ENCODE assay signal across 26 cellular contexts in genomic region chr1:237431448-237431847, GRCh38.
DNase-seq lines count a peak whose midpoint lies in the region; ATAC-seq, FAIRE-seq and TF ChIP-seq lines count a peak whose summit lies in the region.
"Had no signal": no experiment of that assay in that cellular context is flagged by ENCODE, and none has a peak within 500 bp of the region (broad histone marks: within the 10 kb centered on the region; RNA-seq: fewer than 3 reads in every experiment).

No MANE protein-coding gene starts in this region.

- no peak overlapping the region for H2BK120ac ChIP-seq in IMR-90 (ENCODE audit: low read depth, low read length)

- no peaks in the 10 kb centered on the region for H3K27me3 Mint-ChIP-seq in activated T-cell treated with anti-CD3 and anti-CD28 coated beads, Interleukin-2, amount 50 U/mL, for 24 hours
- H3K27me3 Mint-ChIP-seq: B cell had no signal

- CTCF ChIA-PET in A549 (lab: Yijun Ruan, JAX) (interaction anchor here (1.1 kb wide), 1 partner anchor 131 kb away, joined by 4 read pairs; no protein-coding TSS in a partner anchor), IMR-90 (lab: Yijun Ruan, JAX) (no interaction called here)

- in situ Hi-C loops in IMR-90 (cut with MboI; ENCODE audit: low sequenced_read_pairs), result no loop called here

- H3K27ac ChIP-seq in A549 (no peak overlapping the region), IMR-90 (ENCODE audit: insufficient read depth, low read length) (no peak overlapping the region), esophagus squamous epithelium (no peak overlapping the region)
- H3K27ac ChIP-seq: BLaER1 treated with 17β-estradiol and CSF1 and Interleukin-3, amounts not matched to agents 10 nM and 100 nM; C4-2B had no signal

- DNase-seq in A549 (ENCODE audit: low read depth in 1 of 2, low spot score in 1 of 2), result no peak
- DNase-seq in IMR-90, result no peak
- no peak for DNase-seq in activated T-cell treated with anti-CD3 and anti-CD28 coated beads, Interleukin-2, amount 50 U/mL, for 24 hours
- DNase-seq in posterior vena cava (ENCODE audit: low spot score), result no peak
- no peak for DNase-seq in esophagus squamous epithelium (lab: John Stamatoyannopoulos, UW)
- DNase-seq: 8988T; AML-193; CD4-positive, alpha-beta memory T cell; CD8-positive, alpha-beta memory T cell; COR-L47; DMS 273 treated with DMSO at 0.1 percent for 48 hours; DMS153; DMS53; DMS79; DND-41; EL; GDM1 had no signal

- TF ChIP-seq CTCF in A549 (IDR thresholded peaks at IDR 0.05) (no peak), IMR-90 (conservative IDR thresholded peaks at IDR 0.05; ENCODE audit: low read depth, low read length) (no peak), esophagus squamous epithelium (IDR thresholded peaks at IDR 0.05) (no peak)

- H3K4me2 ChIP-seq in A549 (no peak overlapping the region), IMR-90 (ENCODE audit: low read depth, low read length) (no peak overlapping the region)
- H3K4me2 ChIP-seq: BLaER1 treated with 17β-estradiol and CSF1 and Interleukin-3, amounts not matched to agents 10 nM and 100 nM had no signal

- no peak for TF ChIP-seq EP300 in A549 (IDR thresholded peaks at IDR 0.05)

- H2BK20ac ChIP-seq in IMR-90 (ENCODE audit: low read depth, low read length), result no peak overlapping the region

- no peaks in the 10 kb centered on the region for H3K79me1 ChIP-seq in IMR-90 (ENCODE audit: low read depth in 1 of 2, low read length in 2 of 2)

- H3K4me1 Mint-ChIP-seq in activated T-cell treated with anti-CD3 and anti-CD28 coated beads, Interleukin-2, amount 50 U/mL, for 24 hours (ENCODE audit: low read depth), result no peaks in the 10 kb centered on the region
- H3K4me1 Mint-ChIP-seq: B cell; CD4-positive, alpha-beta memory T cell; CD8-positive, alpha-beta memory T cell had no signal

- no peak overlapping the region for H3K4ac ChIP-seq in IMR-90 (ENCODE audit: low read depth, low read length)

- no peak overlapping the region for H2AK9ac ChIP-seq in IMR-90 (replicated peaks; ENCODE audit: low read depth, low read length, poor library complexity)

- H4K91ac ChIP-seq in IMR-90 (ENCODE audit: insufficient read depth, low read depth, low read length), result no peak overlapping the region

- no peaks in the 10 kb centered on the region for H3K36me3 ChIP-seq in IMR-90 (ENCODE audit: control insufficient read depth, insufficient read depth, low read length)
- H3K36me3 ChIP-seq in esophagus squamous epithelium, result no peaks in the 10 kb centered on the region
- H3K36me3 ChIP-seq: BLaER1 treated with 17β-estradiol and CSF1 and Interleukin-3, amounts not matched to agents 10 nM and 100 nM had no signal

- H3K23ac ChIP-seq in IMR-90 (ENCODE audit: low read depth, low read length), result no peak overlapping the region

- POLR2A ChIA-PET in A549 (lab: Yijun Ruan, JAX) (no interaction called here), IMR-90 (lab: Charles Lee; ENCODE audit: unreplicated experiment) (no interaction called here)

- H3K9me3 Mint-ChIP-seq in activated T-cell treated with anti-CD3 and anti-CD28 coated beads, Interleukin-2, amount 50 U/mL, for 24 hours, result no peaks in the 10 kb centered on the region
- H3K9me3 Mint-ChIP-seq: CD4-positive, alpha-beta memory T cell had no signal

- H2AFZ ChIP-seq in IMR-90 (replicated peaks; ENCODE audit: low read length, poor library complexity), result no peak overlapping the region

- no peak overlapping the region for H3K18ac ChIP-seq in IMR-90 (ENCODE audit: low read depth, low read length)

- no peak overlapping the region for H3K27ac Mint-ChIP-seq in activated T-cell treated with anti-CD3 and anti-CD28 coated beads, Interleukin-2, amount 50 U/mL, for 24 hours
- H3K27ac Mint-ChIP-seq: B cell; CD4-positive, alpha-beta memory T cell had no signal

- no peak overlapping the region for H3K9ac ChIP-seq in IMR-90 (ENCODE audit: low read depth, low read length)
- H3K9ac ChIP-seq: BLaER1 treated with 17β-estradiol and CSF1 and Interleukin-3, amounts not matched to agents 10 nM and 100 nM had no signal

- H3K9me1 ChIP-seq in IMR-90 (ENCODE audit: insufficient read depth, low read length), result no peaks in the 10 kb centered on the region

- H3K9me3 ChIP-seq in A549 (no peaks in the 10 kb centered on the region), IMR-90 (ENCODE audit: control insufficient read depth, insufficient read depth, low read length) (0 out of 2 replicates have a peak, but pooled peaks cover 2% of the 10 kb centered on the region), esophagus squamous epithelium (no peaks in the 10 kb centered on the region)
- H3K9me3 ChIP-seq: BLaER1 treated with 17β-estradiol and CSF1 and Interleukin-3, amounts not matched to agents 10 nM and 100 nM had no signal

- H3K14ac ChIP-seq in IMR-90 (replicated peaks; ENCODE audit: low read depth, low read length), result no peak overlapping the region

- TF ChIP-seq POLR2A in A549 (IDR thresholded peaks at IDR 0.05; ENCODE audit: low read length) (no peak), IMR-90 (IDR thresholded peaks at IDR 0.05; ENCODE audit: low read depth, low read length) (no peak), esophagus squamous epithelium (IDR thresholded peaks at IDR 0.05) (no peak)

- BruUV-seq in IMR-90 (replicated peaks; lab: Mats Ljungman, UMichigan), result no TSS peak

- H4K20me1 ChIP-seq in IMR-90 (ENCODE audit: insufficient read depth, low read length), result no peaks in the 10 kb centered on the region
- H4K20me1 ChIP-seq: BLaER1 treated with 17β-estradiol and CSF1 and Interleukin-3, amounts not matched to agents 10 nM and 100 nM had no signal

- no peak for TF ChIP-seq RAD21 in A549 (conservative IDR thresholded peaks at IDR 0.05 in 1 of 2, IDR thresholded peaks at IDR 0.05 in 1 of 2)
- no peak for TF ChIP-seq RAD21 in IMR-90 (IDR thresholded peaks at IDR 0.05; ENCODE audit: low read length)

- no peak overlapping the region for H2BK15ac ChIP-seq in IMR-90 (ENCODE audit: low read depth, low read length)

- intact Hi-C loops in IMR-90 (cut with micrococcal nuclease) (no loop called here), posterior vena cava (cut with DNase I) (no loop called here), esophagus squamous epithelium (cut with DNase I) (no loop called here)

- no peak overlapping the region for H3K4me3 Mint-ChIP-seq in activated T-cell treated with anti-CD3 and anti-CD28 coated beads, Interleukin-2, amount 50 U/mL, for 24 hours
- H3K4me3 Mint-ChIP-seq: B cell; CD4-positive, alpha-beta memory T cell; CD8-positive, alpha-beta memory T cell had no signal

- no peak for FAIRE-seq in A549 (lab: Jason Lieb, UNC)
- peak; percentile 65 for FAIRE-seq in TTC549 (lab: Jason Lieb, UNC)
- FAIRE-seq in islet of Langerhans (lab: Jason Lieb, UNC), result peak; percentile 36
- FAIRE-seq: A204.1, GM12878, GM12892, GM18507 had no signal

- H3K27me3 ChIP-seq in IMR-90 (ENCODE audit: control insufficient read depth, insufficient read depth, low read length) (no peaks in the 10 kb centered on the region), esophagus squamous epithelium (no peaks in the 10 kb centered on the region)
- H3K27me3 ChIP-seq: BLaER1 treated with 17β-estradiol and CSF1 and Interleukin-3, amounts not matched to agents 10 nM and 100 nM had no signal

- H3K4me3 ChIP-seq in A549 (no peak overlapping the region), IMR-90 (ENCODE audit: insufficient read depth, low read depth, low read length) (no peak overlapping the region), esophagus squamous epithelium (no peak overlapping the region)
- H3K4me3 ChIP-seq: BLaER1 treated with 17β-estradiol and CSF1 and Interleukin-3, amounts not matched to agents 10 nM and 100 nM; GM12878 had no signal

- H4K8ac ChIP-seq in IMR-90 (ENCODE audit: low read depth in 2 of 2, low read length in 2 of 2), result no peak overlapping the region

- no peaks in the 10 kb centered on the region for H3K36me3 Mint-ChIP-seq in activated T-cell treated with anti-CD3 and anti-CD28 coated beads, Interleukin-2, amount 50 U/mL, for 24 hours (ENCODE audit: low read depth)
- H3K36me3 Mint-ChIP-seq: CD4-positive, alpha-beta memory T cell; CD8-positive, alpha-beta memory T cell had no signal

- H3K4me1 ChIP-seq in A549 (no peaks in the 10 kb centered on the region), IMR-90 (ENCODE audit: control insufficient read depth, insufficient read depth, low read length) (no peaks in the 10 kb centered on the region), esophagus squamous epithelium (no peaks in the 10 kb centered on the region)
- H3K4me1 ChIP-seq: BLaER1 treated with 17β-estradiol and CSF1 and Interleukin-3, amounts not matched to agents 10 nM and 100 nM had no signal

- no peak for ATAC-seq in A549
- ATAC-seq in IMR-90 (ENCODE audit: low read depth), result no peak
- ATAC-seq: GM12878 had no signal

- no peak overlapping the region for H2AK5ac ChIP-seq in IMR-90 (ENCODE audit: low read depth, low read length)

- dilution Hi-C loops in IMR-90 (cut with HindIII; ENCODE audit: low sequenced_read_pairs, unreplicated experiment), result no loop called here

- no peak overlapping the region for H3K56ac ChIP-seq in IMR-90 (ENCODE audit: extremely low read depth, insufficient read depth, low read length)

- no peak overlapping the region for H2BK5ac ChIP-seq in IMR-90 (ENCODE audit: low read depth, low read length, poor library complexity, severe bottlenecking)

- H4K5ac ChIP-seq in IMR-90 (ENCODE audit: low read depth, low read length), result no peak overlapping the region

TF ChIP-seq in A549, 52 proteins besides CTCF, POLR2A, EP300 and RAD21:
- TF ChIP-seq TP53 (CRISPR knock-in tag; IDR thresholded peaks at IDR 0.05) (no peak), MAFK (IDR thresholded peaks at IDR 0.05; ENCODE audit: partially characterized antibody) (peak; percentile 43)
TF ChIP-seq in A549: peak in this region for 1.

TF ChIP-seq in IMR-90, 13 proteins besides CTCF, POLR2A, EP300 and RAD21:
- TF ChIP-seq RFX5 (IDR thresholded peaks at IDR 0.05; ENCODE audit: low read depth, low read length) (no peak), MAFK (IDR thresholded peaks at IDR 0.05; ENCODE audit: low read depth, low read length) (0 out of 2 replicates have a peak, but pooled peaks have one; percentile 15)
